25 cellular contexts compared by ENCODE assay signal in genomic region chr1:201892211-201892610, GRCh38. TPM values are rescaled to one million over a fixed set of nuclear protein-coding genes. Genes with fewer than 3 reads are reported as not detected.
DNase-seq lines count a peak whose midpoint lies in the region; ATAC-seq and TF ChIP-seq lines count a peak whose summit lies in the region.
"Had no signal": no experiment of that assay in that cellular context is flagged by ENCODE, and none has a peak within 500 bp of the region (broad histone marks: within the 10 kb centered on the region; RNA-seq: fewer than 3 reads in every experiment).

No MANE protein-coding gene starts in this region.

- no TSS peak for BruUV-seq in A673 (replicated peaks; lab: Mats Ljungman, UMichigan)

- H3K4me1 ChIP-seq in esophagus muscularis mucosa (peaks cover 25 to 94% (median 93%) of the 10 kb centered on the region in 4 donors), psoas muscle (peaks cover 71% of the 10 kb centered on the region), A673 (ENCODE audit: insufficient read depth, low read length, poor library complexity, severe bottlenecking) (no peaks in the 10 kb centered on the region)

- TF ChIP-seq POLR2A in esophagus muscularis mucosa (IDR thresholded peaks at IDR 0.05; ENCODE audit: low read depth), result no peak

- POLR2A ChIA-PET in A673 (lab: Charles Lee; ENCODE audit: low non-redundant PET), result no interaction called here

- no peaks in the 10 kb centered on the region for H3K9me3 ChIP-seq in esophagus muscularis mucosa
- H3K9me3 ChIP-seq in psoas muscle, result no peaks in the 10 kb centered on the region
- H3K9me3 ChIP-seq in A673 (ENCODE audit: low read depth, low read length, poor library complexity, severe bottlenecking), result no peaks in the 10 kb centered on the region
- H3K9me3 ChIP-seq: HAP-1, Peyer's patch, SJCRH30 had no signal

- peaks cover 0 to 15% (median 14%) of the 10 kb centered on the region in 4 donors for H3K36me3 ChIP-seq in esophagus muscularis mucosa
- H3K36me3 ChIP-seq in psoas muscle (ENCODE audit: insufficient read depth in 1 of 2, low read depth in 1 of 2), result peaks cover 0 to 29% of the 10 kb centered on the region in 2 donors
- H3K36me3 ChIP-seq in A673 (ENCODE audit: insufficient read depth, low read length, poor library complexity, severe bottlenecking), result no peaks in the 10 kb centered on the region
- H3K36me3 ChIP-seq: HAP-1, Peyer's patch, SJCRH30 had no signal

- H3K27me3 ChIP-seq in esophagus muscularis mucosa (no peaks in the 10 kb centered on the region), psoas muscle (ENCODE audit: insufficient read depth in 3 of 3, low read length in 2 of 3) (no peaks in the 10 kb centered on the region), A673 (replicated peaks; ENCODE audit: insufficient read depth, low read depth, low read length, poor library complexity) (no peaks in the 10 kb centered on the region)
- H3K27me3 ChIP-seq: SJCRH30 had no signal

- H3K27ac ChIP-seq in esophagus muscularis mucosa (replicated peaks in 1 of 4) (peak overlapping the region; percentile 89 to 95 (median 92)), psoas muscle (peak overlapping the region; percentile 95), substantia nigra (ENCODE audit: low read depth, low read length, poor library complexity, severe bottlenecking) (peak overlapping the region; percentile 8), A673 (ENCODE audit: low read depth, low read length, poor library complexity, severe bottlenecking) (no peak overlapping the region)
- H3K27ac ChIP-seq: Peyer's patch, SJCRH30 had no signal

- peak; percentile 4 for DNase-seq in GM13977 (ENCODE audit: low spot score)
- DNase-seq in esophagus muscularis mucosa (ENCODE audit: extremely low spot score), result no peak
- DNase-seq in psoas muscle, result no peak
- no peak for DNase-seq in substantia nigra (lab: John Stamatoyannopoulos, UW)
- DNase-seq in A673 (ENCODE audit: low spot score), result no peak
- no peak for DNase-seq in NCI-H82 (lab: John Stamatoyannopoulos, UW)
- no peak for DNase-seq in GM19238 (ENCODE audit: insufficient read length, low spot score)
- DNase-seq in GM20000 (ENCODE audit: low spot score), result no peak
- DNase-seq: CD4-positive, CD25-positive, alpha-beta regulatory T cell; EL; GF-D8; KBM-7; MM.1S; NCI-H1048; NCI-H1436 treated with DMSO at 0.1 percent for 48 hours; NCI-H2029; NCI-H226; NCI-H510A treated with DMSO at 0.1 percent for 48 hours; NCI-H774; Peyer's patch; SJCRH30 had no signal

- TF ChIP-seq EP300 in esophagus muscularis mucosa (IDR thresholded peaks at IDR 0.05), result no peak

- no peak for ATAC-seq in psoas muscle

- TF ChIP-seq CTCF in GM13977 (IDR thresholded peaks at IDR 0.05; ENCODE audit: extremely low read depth, insufficient read depth, missing control alignments) (no peak), esophagus muscularis mucosa (IDR thresholded peaks at IDR 0.05) (no peak), psoas muscle (IDR thresholded peaks at IDR 0.05) (no peak), A673 (conservative IDR thresholded peaks at IDR 0.05; ENCODE audit: low read depth, low read length) (no peak), GM20000 (IDR thresholded peaks at IDR 0.05; ENCODE audit: extremely low read depth, missing control alignments) (no peak)

- CTCF ChIA-PET in A673 (lab: Charles Lee), result interaction anchor here (0.8 to 1.0 kb wide), 2 partner anchors 9 to 81 kb away, joined by 3 to 5 read pairs; no protein-coding TSS in a partner anchor

- H3K4me3 ChIP-seq in esophagus muscularis mucosa (no peak overlapping the region), psoas muscle (no peak overlapping the region), A673 (ENCODE audit: low read depth, low read length, poor library complexity, severe bottlenecking) (no peak overlapping the region)
- H3K4me3 ChIP-seq: HAP-1, Peyer's patch, SJCRH30 had no signal

- WGBS in esophagus muscularis mucosa, result 49% methylated on average over 4 of the region's 6 CpGs
- 40 to 58% (median 46%) methylated on average over 6 of the region's 6 CpGs for WGBS in psoas muscle, 3 donors

- in situ Hi-C loops in GM13977 (cut with MboI; ENCODE audit: low pct_unique_long_range_greater_than_20kb, low sequenced_read_pairs, unreplicated experiment), result loop anchor here (10.0 kb wide), 1 partner anchor 243 kb away; no protein-coding TSS in a partner anchor

- intact Hi-C loops in esophagus muscularis mucosa (cut with DNase I) (no loop called here), psoas muscle (cut with DNase I) (loop anchor here in 1 of 2 donors (10.0 kb wide), 1 partner anchor 243 kb away; no protein-coding TSS in a partner anchor), A673 (cut with micrococcal nuclease; ENCODE audit: unreplicated experiment) (loop anchor here (10.0 kb wide), 1 partner anchor 243 kb away; no protein-coding TSS in a partner anchor)

RNA-seq across cellular contexts. Expression of gene SHISA4, which starts 3.5 kb away (rescaled TPM):
- 10 to 100 TPM; 20.3 to 31.0 (median 28.5) TPM for total RNA-seq in esophagus muscularis mucosa
- 100 to 1,000 TPM; 105 to 157 (median 137) TPM for total RNA-seq in psoas muscle
- polyA plus RNA-seq in psoas muscle, result 100 to 1,000 TPM in 2 of 3 donors, 10 to 100 TPM in 1; 74.8 to 264 (median 151) TPM
- 1.2 and 2.6 TPM in 2 replicates for total RNA-seq in A673 (2021)
- total RNA-seq: OCI-LY7 had no signal

RNA-seq across cellular contexts. Expression of gene LMOD1, which starts 54.1 kb away (rescaled TPM):
- total RNA-seq in esophagus muscularis mucosa (1,000 to 10,000 TPM; 1,021 to 1,618 (median 1,290) TPM), psoas muscle (10 to 100 TPM; 12.8 to 45.4 (median 24.6) TPM), A673 (2021) (0.20 TPM in 1 of 2 replicates, not detected in the other)
- 10 to 100 TPM in 2 of 3 donors, 1 to 10 TPM in 1; 4.9 to 15.5 (median 11.4) TPM for polyA plus RNA-seq in psoas muscle
- total RNA-seq: A172; CD4-positive, CD25-positive, alpha-beta regulatory T cell; HT1080; OCI-LY7; SJCRH30 had no signal
- polyA plus RNA-seq: CD4-positive, CD25-positive, alpha-beta regulatory T cell had no signal

Comparison
In these comparisons a context has a peak if more than half of its experiments do, and no peak if none do; other contexts are left out.
1. RNA of gene LMOD1, which starts 54.1 kb away (total RNA-seq): 1,021 to 1,618 TPM in esophagus muscularis mucosa; 12.8 to 45.4 TPM in psoas muscle and 0.20 TPM in A673; every median in the first group is over 10 times any median in the second.